ENCODE assay signal across 8 cellular contexts in the genomic region with DNA sequence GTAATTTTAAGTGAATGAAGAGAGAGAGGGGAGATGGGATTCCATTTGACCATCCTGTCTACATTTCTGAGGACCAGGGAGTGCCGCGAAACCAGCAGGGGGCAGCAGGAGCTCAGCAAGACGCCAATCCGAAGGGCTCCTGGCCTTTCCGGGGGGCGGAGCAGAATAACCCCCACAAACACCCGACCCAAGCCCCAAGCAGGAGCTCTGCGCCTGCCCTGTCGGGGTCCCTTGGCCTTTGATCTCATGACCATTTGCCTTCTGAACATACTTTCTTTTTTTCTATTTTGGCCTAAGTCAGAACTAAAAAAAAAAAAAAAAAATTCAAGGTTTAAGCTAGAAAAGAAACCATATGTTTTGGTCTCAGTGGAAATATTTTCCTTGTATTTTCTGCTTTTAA. TPM values are rescaled to one million over a fixed set of nuclear protein-coding genes. Genes with fewer than 3 reads are reported as not detected.
DNase-seq lines count a peak whose midpoint lies in the region; ATAC-seq lines count a peak whose summit lies in the region.

No MANE protein-coding gene starts in this region.

- peak overlapping the region; percentile 51 for H2AFZ ChIP-seq in GM23248

- H3K9me3 ChIP-seq in GM23248 (ENCODE audit: low read depth), result no peaks in the 10 kb centered on the region
- H3K9me3 ChIP-seq in duodenal mucosa (ENCODE audit: control insufficient read depth in 1 of 2, low read length in 2 of 2), result no peaks in the 10 kb centered on the region

- H3K4me3 Mint-ChIP-seq in activated CD8-positive, alpha-beta T cell treated with anti-CD3 and anti-CD28 coated beads, Interleukin-2, amount 10 ng/mL, durations not matched to agents 7 days and 5 days, result peak overlapping the region; percentile 43

- 0 out of 2 replicates have a peak overlapping the region, but pooled peaks have one; percentile 37 for H3K4me3 ChIP-seq in GM23248
- peak overlapping the region; percentile 17 to 40 for H3K4me3 ChIP-seq in duodenal mucosa (ENCODE audit: low read depth in 1 of 2, low read length in 2 of 2)
- no peak overlapping the region for H3K4me3 ChIP-seq in mesendoderm (ENCODE audit: low read length)

- H3K56ac ChIP-seq in mesendoderm (ENCODE audit: low read length), result no peak overlapping the region

- no peak overlapping the region for H2BK5ac ChIP-seq in mesendoderm (ENCODE audit: low read length)

- H3K4me1 ChIP-seq in GM23248 (ENCODE audit: insufficient read depth) (peaks cover 4% of the 10 kb centered on the region), duodenal mucosa (ENCODE audit: control insufficient read depth in 1 of 2, insufficient read depth in 2 of 2, low read length in 2 of 2) (peaks cover 44 to 46% of the 10 kb centered on the region in 2 donors), mesendoderm (ENCODE audit: control insufficient read depth, low read depth, low read length) (no peaks in the 10 kb centered on the region)

- H3K27ac Mint-ChIP-seq in activated CD8-positive, alpha-beta T cell treated with anti-CD3 and anti-CD28 coated beads, Interleukin-2, amount 10 ng/mL, durations not matched to agents 7 days and 5 days, result peak overlapping the region; percentile 72

- no peak overlapping the region for H4K5ac ChIP-seq in mesendoderm (ENCODE audit: low read length)

- no peak overlapping the region for H3K9ac ChIP-seq in GM23248
- peak overlapping the region in 1 of 2 donors; percentile 37 for H3K9ac ChIP-seq in duodenal mucosa (ENCODE audit: low read depth in 1 of 2, low read length in 2 of 2)
- H3K9ac ChIP-seq in mesendoderm (ENCODE audit: low read length), result no peak overlapping the region

- 1 to 2% methylated on average over 8 to 9 of the region's 9 CpGs for WGBS in GM23248 (ENCODE audit: low coverage in 1 of 2, low lambda C conversion rate in 2 of 2, missing lambda C conversion rate in 2 of 2), 2 experiments
- WGBS in mesendoderm (ENCODE audit: extremely low coverage, insufficient coverage, low lambda C conversion rate), result no CpG with 5 or more reads among the region's 9 CpGs

- H4K20me1 ChIP-seq in GM23248 (ENCODE audit: insufficient read depth), result no peaks in the 10 kb centered on the region

- H2AK5ac ChIP-seq in mesendoderm (ENCODE audit: low read length), result no peak overlapping the region

- peaks cover 17% of the 10 kb centered on the region for H3K4me1 Mint-ChIP-seq in activated CD8-positive, alpha-beta T cell treated with anti-CD3 and anti-CD28 coated beads, Interleukin-2, amount 10 ng/mL, durations not matched to agents 7 days and 5 days (ENCODE audit: low read depth)

- POLR2A ChIA-PET in activated CD8-positive, alpha-beta T cell treated with anti-CD3 and anti-CD28 coated beads, Interleukin-2, amount 10 ng/mL, durations not matched to agents 7 days and 5 days (lab: Charles Lee), result interaction anchor here (0.6 to 1.9 kb wide), 12 partner anchors 13 to 145 kb away, joined by 3 to 11 read pairs (median 4); partner anchors contain the start of genes CD3G and MPZL3

- no peaks in the 10 kb centered on the region for H3K36me3 ChIP-seq in GM23248 (ENCODE audit: low read depth)
- H3K36me3 ChIP-seq in duodenal mucosa (ENCODE audit: control insufficient read depth in 1 of 2, insufficient read depth in 2 of 2, low read length in 2 of 2), result no peaks in the 10 kb centered on the region
- no peaks in the 10 kb centered on the region for H3K36me3 ChIP-seq in mesendoderm (ENCODE audit: control insufficient read depth, insufficient read depth, low read length)

- H2BK120ac ChIP-seq in mesendoderm (ENCODE audit: low read depth, low read length), result no peak overlapping the region

- peaks cover 7% of the 10 kb centered on the region; the same call in 1 of the 2 replicates for H3F3A ChIP-seq in GM23248 (ENCODE audit: insufficient read depth)

- DNase-seq in AG08395 (ENCODE audit: low spot score) (peak; percentile 73), GM23248 (peak; percentile 78), NCI-H69 (lab: John Stamatoyannopoulos, UW) (peak; percentile 70), mesendoderm (peak; percentile 66)
- DNase-seq in activated CD8-positive, alpha-beta T cell treated with anti-CD3 and anti-CD28 coated beads, Interleukin-2, amount 10 ng/mL, durations not matched to agents 7 days and 5 days, result peak; percentile 90
- peak; percentile 53 to 75 for DNase-seq in stimulated activated CD8-positive, alpha-beta memory T cell treated with anti-CD3 and anti-CD28 coated beads, Interleukin-15, amount 100 ng/mL, for 4 hours (ENCODE audit: low read depth in 2 of 2)

- H3K27ac ChIP-seq in GM23248 (no peak overlapping the region), duodenal mucosa (ENCODE audit: low read depth, low read length) (no peak overlapping the region), mesendoderm (ENCODE audit: low read depth, low read length) (no peak overlapping the region)

- no peak overlapping the region for H2BK15ac ChIP-seq in mesendoderm (replicated peaks; ENCODE audit: low read depth)

- H3K27me3 ChIP-seq in GM23248 (replicated peaks; ENCODE audit: insufficient read depth) (peaks cover 17% of the 10 kb centered on the region), duodenal mucosa (ENCODE audit: control insufficient read depth in 1 of 2, insufficient read depth in 2 of 2, low read length in 2 of 2) (no peaks in the 10 kb centered on the region), mesendoderm (ENCODE audit: insufficient read depth, low read length, poor library complexity) (no peaks in the 10 kb centered on the region)

- no peaks in the 10 kb centered on the region for H3K79me1 ChIP-seq in mesendoderm (ENCODE audit: low read length)

- in situ Hi-C loops in GM23248 (cut with MboI), result loop anchor here (10.0 kb wide), 1 partner anchor 146 kb away; the partner anchor contains the start of genes CD3D and CD3G

- H3K9me2 ChIP-seq in GM23248 (ENCODE audit: insufficient read depth), result no peaks in the 10 kb centered on the region

- H3K79me2 ChIP-seq in GM23248 (ENCODE audit: insufficient read depth) (no peaks in the 10 kb centered on the region), mesendoderm (ENCODE audit: control insufficient read depth, insufficient read depth, low read length) (no peaks in the 10 kb centered on the region)

- peaks cover 64% of the 10 kb centered on the region for H3K36me3 Mint-ChIP-seq in activated CD8-positive, alpha-beta T cell treated with anti-CD3 and anti-CD28 coated beads, Interleukin-2, amount 10 ng/mL, durations not matched to agents 7 days and 5 days (ENCODE audit: low read depth)

- no peak overlapping the region for H3K18ac ChIP-seq in mesendoderm (ENCODE audit: low read length)

- H3K9me3 Mint-ChIP-seq in activated CD8-positive, alpha-beta T cell treated with anti-CD3 and anti-CD28 coated beads, Interleukin-2, amount 10 ng/mL, durations not matched to agents 7 days and 5 days (ENCODE audit: insufficient read depth), result no peaks in the 10 kb centered on the region

- peak; percentile 31 for ATAC-seq in activated CD8-positive, alpha-beta T cell treated with anti-CD3 and anti-CD28 coated beads, Interleukin-2, amount 10 ng/mL, durations not matched to agents 7 days and 5 days
- ATAC-seq in HG02884 (IDR thresholded peaks at IDR 0.05; ENCODE audit: unreplicated experiment), result no peak

- CTCF ChIA-PET in activated CD8-positive, alpha-beta T cell treated with anti-CD3 and anti-CD28 coated beads, Interleukin-2, amount 10 ng/mL, durations not matched to agents 7 days and 5 days (lab: Charles Lee), result interaction anchor here (0.5 to 2.9 kb wide), 60 partner anchors 10 to 674 kb away, joined by 3 to 80 read pairs (median 6); partner anchors contain the start of genes ATP5MG, CD3D, CD3E and CD3G

- H3K4me2 ChIP-seq in GM23248 (ENCODE audit: unreplicated experiment) (peak overlapping the region; percentile 63), mesendoderm (ENCODE audit: low read length) (no peak overlapping the region)

- no peak overlapping the region for H4K8ac ChIP-seq in mesendoderm (ENCODE audit: low read depth, low read length)

- no peaks in the 10 kb centered on the region for H3K27me3 Mint-ChIP-seq in activated CD8-positive, alpha-beta T cell treated with anti-CD3 and anti-CD28 coated beads, Interleukin-2, amount 10 ng/mL, durations not matched to agents 7 days and 5 days (ENCODE audit: low read depth)

- no peak overlapping the region for H3K4ac ChIP-seq in mesendoderm (ENCODE audit: low read depth, low read length)

- no peak overlapping the region for H3K23ac ChIP-seq in mesendoderm (ENCODE audit: low read length)

RNA-seq across cellular contexts. Expression of gene SCN2B, which starts 21.9 kb away (rescaled TPM):
- total RNA-seq in GM23248 (2014; rRNA removed; shearing (Covaris generic)), result not detected in 2 replicates
- polyA plus RNA-seq in GM23248 (2016; fragmentation: Nextera tagmentation; extraction: Ambion mirVana), result not detected in 2 replicates
- not detected for total RNA-seq in activated CD8-positive, alpha-beta T cell treated with anti-CD3 and anti-CD28 coated beads, Interleukin-2, amount 10 ng/mL, durations not matched to agents 7 days and 5 days
- polyA plus RNA-seq in mesendoderm (2013, experiment 1 of 2), result 0.01 TPM
- polyA plus RNA-seq in mesendoderm (2013, experiment 2 of 2), result 0.01 TPM

RNA-seq across cellular contexts. Expression of gene JAML, which starts 26.4 kb away (rescaled TPM):
- total RNA-seq in GM23248 (2014; rRNA removed; shearing (Covaris generic)), result not detected in 2 replicates
- not detected in 2 replicates for polyA plus RNA-seq in GM23248 (2016; fragmentation: Nextera tagmentation; extraction: Ambion mirVana)
- 100 to 1,000 TPM; 140 to 144 TPM for total RNA-seq in activated CD8-positive, alpha-beta T cell treated with anti-CD3 and anti-CD28 coated beads, Interleukin-2, amount 10 ng/mL, durations not matched to agents 7 days and 5 days
- 0.14 TPM for polyA plus RNA-seq in mesendoderm (2013, experiment 1 of 2)
- 0.20 TPM for polyA plus RNA-seq in mesendoderm (2013, experiment 2 of 2)

RNA-seq across cellular contexts. Expression of gene SCN4B, which starts 45.7 kb away (rescaled TPM):
- not detected in 2 replicates for total RNA-seq in GM23248 (2014; rRNA removed; shearing (Covaris generic))
- not detected in 2 replicates for polyA plus RNA-seq in GM23248 (2016; fragmentation: Nextera tagmentation; extraction: Ambion mirVana)
- total RNA-seq in activated CD8-positive, alpha-beta T cell treated with anti-CD3 and anti-CD28 coated beads, Interleukin-2, amount 10 ng/mL, durations not matched to agents 7 days and 5 days, result under 1 TPM; 0.05 TPM
- 0.04 TPM for polyA plus RNA-seq in mesendoderm (2013, experiment 1 of 2)
- 0.04 TPM for polyA plus RNA-seq in mesendoderm (2013, experiment 2 of 2)

RNA-seq across cellular contexts. Expression of gene MPZL3, which starts 53.8 kb away (rescaled TPM):
- 1.3 and 2.4 TPM in 2 replicates for total RNA-seq in GM23248 (2014; rRNA removed; shearing (Covaris generic))
- 0.72 and 0.78 TPM in 2 replicates for polyA plus RNA-seq in GM23248 (2016; fragmentation: Nextera tagmentation; extraction: Ambion mirVana)
- total RNA-seq in activated CD8-positive, alpha-beta T cell treated with anti-CD3 and anti-CD28 coated beads, Interleukin-2, amount 10 ng/mL, durations not matched to agents 7 days and 5 days, result 10 to 100 TPM; 19.6 to 20.0 TPM
- 1.9 TPM for polyA plus RNA-seq in mesendoderm (2013, experiment 1 of 2)
- polyA plus RNA-seq in mesendoderm (2013, experiment 2 of 2), result 2.0 TPM

Comparison
In these comparisons a context has a peak if more than half of its experiments do, and no peak if none do; other contexts are left out.
1. RNA of gene JAML, which starts 26.4 kb away (total RNA-seq): 140 to 144 TPM in activated CD8-positive, alpha-beta T cell treated with anti-CD3 and anti-CD28 coated beads, Interleukin-2, amount 10 ng/mL, durations not matched to agents 7 days and 5 days; not detected in GM23248; every median in the first group is over 100 times any median in the second.
2. Peak in every context shown above with its lines, with median percentiles within 50 percentile points of each other: DNase-seq.